12 cellular contexts compared by ENCODE assay signal in genomic region chr1:7436056-7437005, GRCh38.
DNase-seq lines count a peak whose midpoint lies in the region; ATAC-seq and TF ChIP-seq lines count a peak whose summit lies in the region.
"Had no signal": no experiment of that assay in that cellular context is flagged by ENCODE, and none has a peak within 500 bp of the region (broad histone marks: within the 10 kb centered on the region; RNA-seq: fewer than 3 reads in every experiment).

No MANE protein-coding gene starts in this region.

- no peaks in the 10 kb centered on the region for H4K20me1 ChIP-seq in H9 (ENCODE audit: control insufficient read depth, insufficient read depth, insufficient read length)

- no peaks in the 10 kb centered on the region for H3K79me2 ChIP-seq in H9 (ENCODE audit: insufficient read depth, low read length)

- no peak overlapping the region for H2BK12ac ChIP-seq in H9 (ENCODE audit: insufficient read length, low read depth, low read length)

- no peak overlapping the region for H2AK5ac ChIP-seq in H9 (ENCODE audit: insufficient read length, low read length)

- WGBS in H9 (ENCODE audit: extremely low coverage, insufficient read length, low lambda C conversion rate), result no CpG with 5 or more reads among the region's 20 CpGs

- H3K23me2 ChIP-seq in H9 (ENCODE audit: insufficient read length, low read depth, low read length, poor library complexity, severe bottlenecking), result no peaks in the 10 kb centered on the region

- no peak overlapping the region for H4K8ac ChIP-seq in H9 (replicated peaks; ENCODE audit: insufficient read length, low read depth, low read length)

- intact Hi-C loops in lower lobe of right lung (cut with DNase I), result no loop called here

- H3K4me3 ChIP-seq in lower lobe of right lung, result no peak overlapping the region
- H3K4me3 ChIP-seq: GM23248, HAP-1 had no signal

- no peaks in the 10 kb centered on the region for H3K27me3 ChIP-seq in H9 (ENCODE audit: insufficient read depth, low read length)
- peaks cover 4% of the 10 kb centered on the region for H3K27me3 ChIP-seq in lower lobe of right lung (ENCODE audit: low read depth)

- H3K56ac ChIP-seq in H9 (ENCODE audit: insufficient read length, low read depth, low read length), result no peak overlapping the region

- H3K27me3 Mint-ChIP-seq in activated naive CD8-positive, alpha-beta T cell treated with anti-CD3 and anti-CD28 coated beads, Interleukin-2, amount 50 U/mL, for 24 hours, result no peaks in the 10 kb centered on the region
- no peaks in the 10 kb centered on the region for H3K27me3 Mint-ChIP-seq in activated naive CD8-positive, alpha-beta T cell treated with anti-CD3 and anti-CD28 coated beads for 36 hours
- no peaks in the 10 kb centered on the region; the same call in 1 of the 2 replicates for H3K27me3 Mint-ChIP-seq in H9 (ENCODE audit: low read depth)
- H3K27me3 Mint-ChIP-seq: CD4-positive, CD25-positive, alpha-beta regulatory T cell; IgD-negative memory B cell had no signal

- H3K79me1 ChIP-seq in H9 (ENCODE audit: insufficient read depth, low read depth, low read length, poor library complexity, severe bottlenecking), result no peaks in the 10 kb centered on the region

- H3K9me3 ChIP-seq in H9 (ENCODE audit: control insufficient read depth, low read depth, low read length) (peaks cover 4% of the 10 kb centered on the region), lower lobe of right lung (no peaks in the 10 kb centered on the region)
- H3K9me3 ChIP-seq: HAP-1 had no signal

- no peak overlapping the region for H2BK20ac ChIP-seq in H9 (ENCODE audit: low read depth, low read length, poor library complexity, severe bottlenecking)

- no peak overlapping the region for H2BK15ac ChIP-seq in H9 (ENCODE audit: low read depth, low read length)

- H3K36me3 ChIP-seq in lower lobe of right lung, result no peaks in the 10 kb centered on the region
- H3K36me3 ChIP-seq: HAP-1 had no signal

- H3K9me3 Mint-ChIP-seq in activated naive CD8-positive, alpha-beta T cell treated with anti-CD3 and anti-CD28 coated beads, Interleukin-2, amount 50 U/mL, for 24 hours, result no peaks in the 10 kb centered on the region
- no peaks in the 10 kb centered on the region for H3K9me3 Mint-ChIP-seq in activated naive CD8-positive, alpha-beta T cell treated with anti-CD3 and anti-CD28 coated beads for 36 hours
- H3K9me3 Mint-ChIP-seq in H9, result peaks cover 6 to 8% of the 10 kb centered on the region in 2 experiments

- H3K4ac ChIP-seq in H9 (ENCODE audit: low read depth, low read length), result no peak overlapping the region

- no peak overlapping the region for H3T11ph ChIP-seq in H9 (ENCODE audit: low read length)

- H3K36me3 Mint-ChIP-seq in activated naive CD8-positive, alpha-beta T cell treated with anti-CD3 and anti-CD28 coated beads, Interleukin-2, amount 50 U/mL, for 24 hours (ENCODE audit: low read depth), result no peaks in the 10 kb centered on the region
- no peaks in the 10 kb centered on the region for H3K36me3 Mint-ChIP-seq in activated naive CD8-positive, alpha-beta T cell treated with anti-CD3 and anti-CD28 coated beads for 36 hours
- H3K36me3 Mint-ChIP-seq in H9 (ENCODE audit: insufficient read depth in 1 of 3, low read depth in 3 of 3), result peaks cover 0 to 6% (median 5%) of the 10 kb centered on the region in 3 experiments; a peak in 4 of 7 replicates
- H3K36me3 Mint-ChIP-seq: CD4-positive, CD25-positive, alpha-beta regulatory T cell had no signal

- H3K14ac ChIP-seq in H9 (ENCODE audit: insufficient read depth, low read length), result no peak overlapping the region

- no peak for DNase-seq in activated naive CD8-positive, alpha-beta T cell treated with anti-CD3 and anti-CD28 coated beads, Interleukin-2, amount 50 U/mL, for 24 hours
- no peak for DNase-seq in activated naive CD8-positive, alpha-beta T cell treated with anti-CD3 and anti-CD28 coated beads for 36 hours
- DNase-seq in H9 (no peak), lower lobe of right lung (peak; percentile 31), NCI-H128 (lab: John Stamatoyannopoulos, UW; ENCODE audit: unreplicated experiment) (no peak)
- DNase-seq in stimulated activated CD4-positive, alpha-beta T cell treated with anti-CD3 and anti-CD28 coated beads, Interleukin-2, amount 100 ng/mL, for 48 hours, result no peak
- no peak for DNase-seq in activated CD4-positive, alpha-beta T cell treated with anti-CD3 and anti-CD28 coated beads for 48 hours
- DNase-seq: CD4-positive, CD25-positive, alpha-beta regulatory T cell had no signal

- H3K27ac ChIP-seq in H9 (ENCODE audit: insufficient read length, low read depth, low read length), result no peak overlapping the region
- no peak overlapping the region for H3K27ac ChIP-seq in lower lobe of right lung
- H3K27ac ChIP-seq: 22Rv1, GM23248 had no signal

- H3K4me1 ChIP-seq in H9 (ENCODE audit: insufficient read depth, low read length) (no peaks in the 10 kb centered on the region), lower lobe of right lung (no peaks in the 10 kb centered on the region)
- H3K4me1 ChIP-seq: HAP-1 had no signal

- peak; percentile 22 for ATAC-seq in activated naive CD8-positive, alpha-beta T cell treated with anti-CD3 and anti-CD28 coated beads, Interleukin-2, amount 50 U/mL, for 24 hours
- no peak for ATAC-seq in lower lobe of right lung

- H3K4me1 Mint-ChIP-seq in activated naive CD8-positive, alpha-beta T cell treated with anti-CD3 and anti-CD28 coated beads, Interleukin-2, amount 50 U/mL, for 24 hours, result no peaks in the 10 kb centered on the region
- no peaks in the 10 kb centered on the region for H3K4me1 Mint-ChIP-seq in activated naive CD8-positive, alpha-beta T cell treated with anti-CD3 and anti-CD28 coated beads for 36 hours
- 0 out of 4 replicates have a peak, but pooled peaks cover 0 to 4% of the 10 kb centered on the region in 2 experiments for H3K4me1 Mint-ChIP-seq in H9
- H3K4me1 Mint-ChIP-seq: CD4-positive, CD25-positive, alpha-beta regulatory T cell; IgD-negative memory B cell had no signal

- no peak overlapping the region for H4K91ac ChIP-seq in H9 (ENCODE audit: insufficient read length, low read depth, low read length)

- no peak overlapping the region for H2AFZ ChIP-seq in H9 (ENCODE audit: low read length)
- H2AFZ ChIP-seq: GM23248 had no signal

- H3K27ac Mint-ChIP-seq in activated naive CD8-positive, alpha-beta T cell treated with anti-CD3 and anti-CD28 coated beads, Interleukin-2, amount 50 U/mL, for 24 hours, result no peak overlapping the region
- H3K27ac Mint-ChIP-seq in activated naive CD8-positive, alpha-beta T cell treated with anti-CD3 and anti-CD28 coated beads for 36 hours, result no peak overlapping the region
- H3K27ac Mint-ChIP-seq in H9, result peak overlapping the region in 2 of 3 experiments; percentile 39 to 82; a peak in 3 of 7 replicates
- H3K27ac Mint-ChIP-seq: IgD-negative memory B cell had no signal

- H3K4me3 Mint-ChIP-seq in activated naive CD8-positive, alpha-beta T cell treated with anti-CD3 and anti-CD28 coated beads, Interleukin-2, amount 50 U/mL, for 24 hours, result no peak overlapping the region
- no peak overlapping the region for H3K4me3 Mint-ChIP-seq in activated naive CD8-positive, alpha-beta T cell treated with anti-CD3 and anti-CD28 coated beads for 36 hours
- no peak overlapping the region; a peak in 1 of 5 replicates for H3K4me3 Mint-ChIP-seq in H9
- H3K4me3 Mint-ChIP-seq: CD4-positive, CD25-positive, alpha-beta regulatory T cell; IgD-negative memory B cell had no signal

- no peak overlapping the region for H3K23ac ChIP-seq in H9 (ENCODE audit: insufficient read length, low read depth, low read length)

- no peak overlapping the region for H2BK120ac ChIP-seq in H9 (ENCODE audit: low read depth, low read length, poor library complexity, severe bottlenecking)

- H4K5ac ChIP-seq in H9 (ENCODE audit: insufficient read length, low read depth, low read length), result no peak overlapping the region

- TF ChIP-seq CTCF in H9 (conservative IDR thresholded peaks at IDR 0.05), result no peak
- TF ChIP-seq CTCF in lower lobe of right lung (IDR thresholded peaks at IDR 0.05), result no peak

- no peak overlapping the region for H3K4me2 ChIP-seq in H9 (ENCODE audit: insufficient read depth, insufficient read length, low read length)

- no peak overlapping the region for H3K18ac ChIP-seq in H9 (ENCODE audit: insufficient read length, low read depth, low read length)

- no peak overlapping the region for H3K9ac ChIP-seq in H9 (ENCODE audit: extremely low read depth, insufficient read length, low read length)
- H3K9ac ChIP-seq: GM23248 had no signal

- H2BK5ac ChIP-seq in H9 (ENCODE audit: insufficient read length, low read length), result no peak overlapping the region

Comparison
In these comparisons a context has a peak if more than half of its experiments do, and no peak if none do; other contexts are left out.
1. H3K27ac Mint-ChIP-seq: peak in H9 (2 of 3); none in activated naive CD8-positive, alpha-beta T cell treated with anti-CD3 and anti-CD28 coated beads, Interleukin-2, amount 50 U/mL, for 24 hours (single experiment) and activated naive CD8-positive, alpha-beta T cell treated with anti-CD3 and anti-CD28 coated beads for 36 hours (single experiment).